16 cellular contexts compared by ENCODE assay signal in genomic region chr10:106582291-106582690, GRCh38.
DNase-seq lines count a peak whose midpoint lies in the region; ATAC-seq and TF ChIP-seq lines count a peak whose summit lies in the region.
"Had no signal": no experiment of that assay in that cellular context is flagged by ENCODE, and none has a peak within 500 bp of the region (broad histone marks: within the 10 kb centered on the region; RNA-seq: fewer than 3 reads in every experiment).

No MANE protein-coding gene starts in this region.

- no peak overlapping the region for H3K27ac ChIP-seq in mammary epithelial cell (ENCODE audit: insufficient read depth, low read depth, low read length)

- peak overlapping the region; percentile 85 for H2AFZ ChIP-seq in mammary epithelial cell (ENCODE audit: low read depth, low read length)

- no peak for ATAC-seq in HG03460 (IDR thresholded peaks at IDR 0.05; ENCODE audit: unreplicated experiment)

- BruUV-seq in mammary epithelial cell (replicated peaks; lab: Mats Ljungman, UMichigan), result no TSS peak

- no peak overlapping the region for H3K4me3 ChIP-seq in mammary epithelial cell (replicated peaks in 1 of 3; ENCODE audit: insufficient read depth in 1 of 3, low read depth in 2 of 3, low read length in 3 of 3)

- no peaks in the 10 kb centered on the region for H3K79me2 ChIP-seq in mammary epithelial cell (ENCODE audit: insufficient read depth, low read length)

- intact Hi-C loops in mammary epithelial cell (cut with micrococcal nuclease), result no loop called here

- no peaks in the 10 kb centered on the region for H4K20me1 ChIP-seq in mammary epithelial cell (ENCODE audit: insufficient read depth, low read length)

- peak; percentile 6 for DNase-seq in ACHN
- DNase-seq in HT-29 (ENCODE audit: low spot score), result peak; percentile 29
- DNase-seq in mammary epithelial cell, result peak; percentile 49
- DNase-seq in islet precursor cell, result peak; percentile 67
- no peak for DNase-seq in erythroblast (lab: John Stamatoyannopoulos, UW)
- DNase-seq in DMS 273 treated with DMSO at 0.1 percent for 48 hours (lab: John Stamatoyannopoulos, UW), result no peak
- no peak for DNase-seq in NCI-H2227 treated with DMSO at 0.1 percent for 48 hours (lab: John Stamatoyannopoulos, UW)
- DNase-seq: activated B cell treated with CpG ODN at 0.5 μM for 24 hours; activated T-cell treated with anti-CD3 and anti-CD28 coated beads, Interleukin-2, amount 50 U/mL, for 1 hour; DND-41; NCI-H510A treated with DMSO at 0.1 percent for 48 hours; nephron progenitor cell; SIG-M5; stimulated activated CD4-positive, alpha-beta T cell treated with anti-CD3 and anti-CD28 coated beads, Interleukin-12 subunit alpha, Interleukin-12 subunit beta, amount 100 ng/mL, for 4 hours; stimulated activated CD8-positive, alpha-beta memory T cell treated with anti-CD3 and anti-CD28 coated beads, Interleukin-4, amount 100 ng/mL, for 48 hours had no signal

- 6% methylated on average over 2 of the region's 2 CpGs for WGBS in mammary epithelial cell (ENCODE audit: low coverage, missing lambda C conversion rate)

- no peak overlapping the region for H3K4me2 ChIP-seq in mammary epithelial cell (ENCODE audit: insufficient read depth, low read depth, low read length)

- CTCF ChIA-PET in mammary epithelial cell (lab: Charles Lee; ENCODE audit: low non-redundant PET), result no interaction called here

- dilution Hi-C loops in mammary epithelial cell (cut with HindIII; ENCODE audit: low sequenced_read_pairs), result no loop called here

- H3K27me3 ChIP-seq in mammary epithelial cell (ENCODE audit: insufficient read depth, low read length), result no peaks in the 10 kb centered on the region

- H3K36me3 ChIP-seq in mammary epithelial cell (ENCODE audit: insufficient read depth, low read length), result no peaks in the 10 kb centered on the region

- no peak for TF ChIP-seq POLR2A in erythroblast (IDR thresholded peaks at IDR 0.05; ENCODE audit: low read length)

- no peak overlapping the region for H3K9ac ChIP-seq in mammary epithelial cell (ENCODE audit: insufficient read depth, low read length)

- no peak for TF ChIP-seq CTCF in mammary epithelial cell (conservative IDR thresholded peaks at IDR 0.05 in 1 of 2, IDR thresholded peaks at IDR 0.05 in 1 of 2; ENCODE audit: extremely low read depth in 1 of 2, insufficient read depth in 1 of 2, low read depth in 1 of 2, low read length in 2 of 2)

- peaks cover 15% of the 10 kb centered on the region for H3K4me1 ChIP-seq in mammary epithelial cell (ENCODE audit: insufficient read depth, low read length)

- no peaks in the 10 kb centered on the region for H3K9me3 ChIP-seq in mammary epithelial cell (replicated peaks; ENCODE audit: insufficient read depth, low read length)

- in situ Hi-C loops in ACHN (cut with HindIII; ENCODE audit: low pct_ligation_motif_present, low pct_unique_long_range_greater_than_20kb, low sequenced_read_pairs), result no loop called here
- in situ Hi-C loops in mammary epithelial cell (cut with MboI; ENCODE audit: low sequenced_read_pairs in 2 of 2), result no loop called here

Comparison
In these comparisons a context has a peak if more than half of its experiments do, and no peak if none do; other contexts are left out.
1. DNase-seq: peak in ACHN (single experiment), HT-29 (single experiment), mammary epithelial cell (single experiment) and islet precursor cell (single experiment); none in erythroblast (0 of 2), DMS 273 treated with DMSO at 0.1 percent for 48 hours (single experiment) and NCI-H2227 treated with DMSO at 0.1 percent for 48 hours (single experiment).